Comparison of ENCODE assay signal across 16 cellular contexts in genomic region chr2:29066271-29066860, GRCh38. TPM values are rescaled to one million over a fixed set of nuclear protein-coding genes. Genes with fewer than 3 reads are reported as not detected.
DNase-seq lines count a peak whose midpoint lies in the region; ATAC-seq and TF ChIP-seq lines count a peak whose summit lies in the region.
"Had no signal": no experiment of that assay in that cellular context is flagged by ENCODE, and none has a peak within 500 bp of the region (broad histone marks: within the 10 kb centered on the region; RNA-seq: fewer than 3 reads in every experiment).

No MANE protein-coding gene starts in this region.

- H3K4me3 ChIP-seq in mammary epithelial cell (replicated peaks in 1 of 3; ENCODE audit: insufficient read depth in 1 of 3, low read depth in 2 of 3, low read length in 3 of 3), result no peak overlapping the region
- H3K4me3 ChIP-seq in stomach, result no peak overlapping the region

- BruUV-seq in mammary epithelial cell (replicated peaks; lab: Mats Ljungman, UMichigan), result no TSS peak

- TF ChIP-seq CTCF in mammary epithelial cell (conservative IDR thresholded peaks at IDR 0.05 in 1 of 2, IDR thresholded peaks at IDR 0.05 in 1 of 2; ENCODE audit: extremely low read depth in 1 of 2, insufficient read depth in 1 of 2, low read depth in 1 of 2, low read length in 2 of 2) (no peak), stomach (IDR thresholded peaks at IDR 0.05) (no peak)

- CTCF ChIA-PET in mammary epithelial cell (lab: Charles Lee; ENCODE audit: low non-redundant PET), result no interaction called here

- H3K36me3 ChIP-seq in mammary epithelial cell (ENCODE audit: insufficient read depth, low read length), result no peaks in the 10 kb centered on the region
- no peaks in the 10 kb centered on the region for H3K36me3 ChIP-seq in stomach

- peak overlapping the region; percentile 40 for H3K4me2 ChIP-seq in mammary epithelial cell (ENCODE audit: insufficient read depth, low read depth, low read length)

- no peak overlapping the region for H3K9ac ChIP-seq in mammary epithelial cell (ENCODE audit: insufficient read depth, low read length)

- intact Hi-C loops in mammary epithelial cell (cut with micrococcal nuclease), result no loop called here
- intact Hi-C loops in left ventricle myocardium superior (cut with micrococcal nuclease), result no loop called here
- intact Hi-C loops in stomach (cut with DNase I; ENCODE audit: low total_unique reads), result no loop called here

- H3K27me3 ChIP-seq in mammary epithelial cell (ENCODE audit: insufficient read depth, low read length), result no peaks in the 10 kb centered on the region
- H3K27me3 ChIP-seq in stomach, result no peaks in the 10 kb centered on the region

- peak; percentile 33 for DNase-seq in HPDE6-E6E7 (ENCODE audit: extremely low spot score)
- DNase-seq in mammary epithelial cell, result peak; percentile 68
- DNase-seq in left ventricle myocardium superior, result no peak
- DNase-seq in stomach, result no peak
- no peak for DNase-seq in ureter (ENCODE audit: low spot score)
- DNase-seq in NOMO-1 treated with dmso at 0.1 percent for 144 hours (lab: John Stamatoyannopoulos, UW; ENCODE audit: unreplicated experiment), result no peak
- DNase-seq in superior temporal gyrus (ENCODE audit: extremely low spot score), result no peak
- DNase-seq: CD8-positive, alpha-beta T cell; erythroblast; immature natural killer cell; nephron progenitor cell; SHP77 treated with DMSO at 0.1 percent for 48 hours; WERI-Rb-1 had no signal

- H3K27ac ChIP-seq in mammary epithelial cell (ENCODE audit: insufficient read depth, low read depth, low read length) (peak overlapping the region; percentile 51), stomach (peak overlapping the region in 3 of 5 donors; percentile 57 to 71 (median 71))
- H3K27ac ChIP-seq: WERI-Rb-1 had no signal

- H2AFZ ChIP-seq in mammary epithelial cell (ENCODE audit: low read depth, low read length), result peak overlapping the region; percentile 67

- dilution Hi-C loops in mammary epithelial cell (cut with HindIII; ENCODE audit: low sequenced_read_pairs), result no loop called here

- TF ChIP-seq POLR2A in stomach (IDR thresholded peaks at IDR 0.05), result no peak

- no peaks in the 10 kb centered on the region for H4K20me1 ChIP-seq in mammary epithelial cell (ENCODE audit: insufficient read depth, low read length)

- TF ChIP-seq EP300 in stomach (IDR thresholded peaks at IDR 0.05), result no peak

- no peaks in the 10 kb centered on the region for H3K9me3 ChIP-seq in mammary epithelial cell (replicated peaks; ENCODE audit: insufficient read depth, low read length)
- no peaks in the 10 kb centered on the region for H3K9me3 ChIP-seq in stomach

- peaks cover 56% of the 10 kb centered on the region for H3K4me1 ChIP-seq in mammary epithelial cell (ENCODE audit: insufficient read depth, low read length)
- H3K4me1 ChIP-seq in stomach, result peaks cover 0 to 44% (median 29%) of the 10 kb centered on the region in 4 donors

- no peaks in the 10 kb centered on the region for H3K79me2 ChIP-seq in mammary epithelial cell (ENCODE audit: insufficient read depth, low read length)

- in situ Hi-C loops in mammary epithelial cell (cut with MboI; ENCODE audit: low sequenced_read_pairs in 2 of 2), result loop anchor here (5.0 kb wide), 2 partner anchors 41 to 46 kb away; no protein-coding TSS in a partner anchor

- WGBS in mammary epithelial cell (ENCODE audit: low coverage, missing lambda C conversion rate), result 1% methylated on average over 8 of the region's 8 CpGs
- 68 to 87% (median 78%) methylated on average over 4 to 8 of the region's 8 CpGs for WGBS in stomach, 5 donors

- ATAC-seq in left ventricle myocardium superior (peak; percentile 35), GM18909 (IDR thresholded peaks at IDR 0.05; ENCODE audit: poor library complexity, unreplicated experiment) (no peak)
- ATAC-seq: CD8-positive, alpha-beta T cell had no signal

RNA-seq across cellular contexts. Expression of gene PCARE, which starts 8.0 kb away (rescaled TPM):
- total RNA-seq in mammary epithelial cell, result under 1 TPM in 1 of 2 donors, not detected in 1; under 0.01 TPM
- polyA plus RNA-seq in mammary epithelial cell, result 0.05 TPM
- not detected for polyA minus RNA-seq in mammary epithelial cell
- 0.84 TPM for total RNA-seq in left ventricle myocardium superior
- total RNA-seq in stomach, result 1 to 10 TPM in 1 of 5 donors, not detected in 4; 2.9 TPM
- under 1 TPM in 2 of 3 donors, not detected in 1; 0.06 to 0.08 TPM for polyA plus RNA-seq in stomach
- not detected for total RNA-seq in ureter
- total RNA-seq: CD8-positive, alpha-beta T cell; M059J; NCI-H460 had no signal
- polyA plus RNA-seq: immature natural killer cell had no signal

RNA-seq across cellular contexts. Expression of gene CLIP4, which starts 48.8 kb away (rescaled TPM):
- total RNA-seq in mammary epithelial cell (100 to 1,000 TPM in 1 of 2 donors, 10 to 100 TPM in 1; 89.8 to 257 TPM), left ventricle myocardium superior (31.4 TPM), stomach (10 to 100 TPM in 4 of 5 donors, 1 to 10 TPM in 1; 9.6 to 69.6 (median 22.2) TPM), ureter (32.8 TPM)
- polyA plus RNA-seq in mammary epithelial cell (37.2 TPM), stomach (10 to 100 TPM in 1 of 3 donors, 1 to 10 TPM in 2; 6.8 to 12.1 (median 7.0) TPM)
- 51.4 TPM for polyA minus RNA-seq in mammary epithelial cell

Comparison
In these comparisons a context has a peak if more than half of its experiments do, and no peak if none do; other contexts are left out.
1. DNase-seq: peak in HPDE6-E6E7 (single experiment) and mammary epithelial cell (single experiment); none in left ventricle myocardium superior (single experiment), stomach (single experiment), ureter (single experiment), NOMO-1 treated with dmso at 0.1 percent for 144 hours (single experiment) and superior temporal gyrus (single experiment).